In the genomic region with DNA sequence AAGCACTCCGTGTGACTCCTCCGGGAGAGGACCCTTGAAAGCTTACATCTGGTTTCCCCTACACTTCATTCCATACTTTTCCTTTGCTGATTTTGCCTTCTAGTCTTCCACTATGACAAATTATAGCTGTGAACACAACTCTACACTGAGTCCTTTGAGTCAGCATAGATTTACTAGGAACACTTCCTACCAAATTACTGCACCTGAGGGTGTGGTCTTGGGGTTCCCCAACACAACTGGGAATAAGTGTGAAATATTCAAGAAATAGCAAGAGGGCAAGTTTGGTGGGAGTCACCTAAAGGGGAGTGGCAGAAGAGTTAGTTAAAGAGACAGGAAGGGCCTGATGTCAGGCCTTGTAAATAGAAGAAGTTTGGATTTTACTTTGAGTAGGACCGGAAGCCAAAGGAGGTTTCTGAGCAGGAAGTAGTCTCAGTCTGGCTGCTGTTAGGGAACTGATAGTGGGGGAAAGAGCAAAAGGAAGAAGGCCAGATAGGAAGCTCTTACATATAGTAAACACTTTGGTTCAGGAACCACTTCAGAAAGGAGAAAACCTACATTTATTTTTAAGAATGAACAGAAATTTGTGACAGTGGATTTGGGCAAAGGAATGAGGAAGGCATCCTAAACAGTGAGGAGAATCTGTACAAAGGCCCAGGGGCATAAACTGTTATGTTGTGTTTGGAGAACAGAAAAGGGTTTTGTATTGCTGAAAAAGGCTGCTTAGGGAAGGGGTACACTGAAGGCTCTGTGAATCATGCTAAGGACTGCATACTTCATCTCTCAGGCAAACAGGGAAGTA, we compare ENCODE assay signal across 8 cellular contexts. TPM values are rescaled to one million over a fixed set of nuclear protein-coding genes. Genes with fewer than 3 reads are reported as not detected.
DNase-seq lines count a peak whose midpoint lies in the region; ATAC-seq and TF ChIP-seq lines count a peak whose summit lies in the region.

No MANE protein-coding gene starts in this region.

- H3K4me3 ChIP-seq in heart left ventricle, result no peak overlapping the region
- no peak overlapping the region for H3K4me3 ChIP-seq in PC-9
- no peak overlapping the region for H3K4me3 ChIP-seq in MG63

- no peaks in the 10 kb centered on the region for H3K79me2 ChIP-seq in PC-9 (ENCODE audit: low read depth)

- intact Hi-C loops in heart left ventricle (cut with DNase I), result no loop called here
- intact Hi-C loops in PC-9 (cut with micrococcal nuclease; ENCODE audit: unreplicated experiment), result no loop called here

- peak in 1 of 5 donors; percentile 16 for DNase-seq in heart left ventricle
- no peak for DNase-seq in stimulated activated naive CD8-positive, alpha-beta T cell treated with anti-CD3 and anti-CD28 coated beads, Interleukin-15, amount 100 ng/mL, for 72 hours
- no peak for DNase-seq in PC-9
- DNase-seq in cerebellar nuclear complex (lab: John Stamatoyannopoulos, UW), result no peak
- DNase-seq in MG63, result no peak

- H3K27me3 Mint-ChIP-seq in T-helper 1 cell treated with Interleukin-12 subunit alpha and Interleukin-12 subunit beta and Interleukin-4 antibody, amounts not matched to agents 30 μg/mL and 1 μg/mL, for 36 hours (ENCODE audit: low read depth), result no peaks in the 10 kb centered on the region
- no peaks in the 10 kb centered on the region for H3K27me3 Mint-ChIP-seq in stimulated activated naive CD8-positive, alpha-beta T cell treated with anti-CD3 and anti-CD28 coated beads, Interleukin-15, amount 100 ng/mL, for 72 hours

- H4K20me1 ChIP-seq in PC-9 (ENCODE audit: insufficient read depth), result no peaks in the 10 kb centered on the region

- peak; percentile 90 for ATAC-seq in GM18861 (IDR thresholded peaks at IDR 0.05; ENCODE audit: unreplicated experiment)
- ATAC-seq in HG02938 (IDR thresholded peaks at IDR 0.05; ENCODE audit: unreplicated experiment), result peak; percentile 68
- peak; percentile 52 to 84 (median 73) for ATAC-seq in heart left ventricle
- ATAC-seq in stimulated activated naive CD8-positive, alpha-beta T cell treated with anti-CD3 and anti-CD28 coated beads, Interleukin-15, amount 100 ng/mL, for 72 hours, result peak; percentile 90

- H3K36me3 ChIP-seq in heart left ventricle (peaks cover 0 to 68% (median 54%) of the 10 kb centered on the region in 9 donors), PC-9 (ENCODE audit: low read depth) (no peaks in the 10 kb centered on the region), MG63 (no peaks in the 10 kb centered on the region; the same call in 1 of the 2 replicates)

- H3K9me3 ChIP-seq in heart left ventricle (no peaks in the 10 kb centered on the region), PC-9 (ENCODE audit: insufficient read depth, low read depth) (no peaks in the 10 kb centered on the region), MG63 (no peaks in the 10 kb centered on the region)

- H3K36me3 Mint-ChIP-seq in T-helper 1 cell treated with Interleukin-12 subunit alpha and Interleukin-12 subunit beta and Interleukin-4 antibody, amounts not matched to agents 30 μg/mL and 1 μg/mL, for 36 hours (ENCODE audit: low read depth), result peaks cover 47% of the 10 kb centered on the region

- H3K27me3 ChIP-seq in heart left ventricle, result no peaks in the 10 kb centered on the region
- H3K27me3 ChIP-seq in PC-9 (ENCODE audit: insufficient read depth, low read depth), result no peaks in the 10 kb centered on the region
- H3K27me3 ChIP-seq in MG63, result no peaks in the 10 kb centered on the region

- TF ChIP-seq CTCF in heart left ventricle (IDR thresholded peaks at IDR 0.05) (no peak), PC-9 (conservative IDR thresholded peaks at IDR 0.05) (no peak)

- TF ChIP-seq POLR2A in heart left ventricle (IDR thresholded peaks at IDR 0.05), result no peak

- peaks cover 40% of the 10 kb centered on the region for H3K4me1 Mint-ChIP-seq in T-helper 1 cell treated with Interleukin-12 subunit alpha and Interleukin-12 subunit beta and Interleukin-4 antibody, amounts not matched to agents 30 μg/mL and 1 μg/mL, for 36 hours (ENCODE audit: low read depth)
- H3K4me1 Mint-ChIP-seq in stimulated activated naive CD8-positive, alpha-beta T cell treated with anti-CD3 and anti-CD28 coated beads, Interleukin-15, amount 100 ng/mL, for 72 hours, result peaks cover 30% of the 10 kb centered on the region

- H3K9me3 Mint-ChIP-seq in T-helper 1 cell treated with Interleukin-12 subunit alpha and Interleukin-12 subunit beta and Interleukin-4 antibody, amounts not matched to agents 30 μg/mL and 1 μg/mL, for 36 hours, result no peaks in the 10 kb centered on the region
- no peaks in the 10 kb centered on the region for H3K9me3 Mint-ChIP-seq in stimulated activated naive CD8-positive, alpha-beta T cell treated with anti-CD3 and anti-CD28 coated beads, Interleukin-15, amount 100 ng/mL, for 72 hours

- no peaks in the 10 kb centered on the region for H3F3A ChIP-seq in PC-9 (ENCODE audit: insufficient read depth, low read depth)

- peak overlapping the region; percentile 31 for H3K4me3 Mint-ChIP-seq in T-helper 1 cell treated with Interleukin-12 subunit alpha and Interleukin-12 subunit beta and Interleukin-4 antibody, amounts not matched to agents 30 μg/mL and 1 μg/mL, for 36 hours
- peak overlapping the region; percentile 1 to 38 for H3K4me3 Mint-ChIP-seq in stimulated activated naive CD8-positive, alpha-beta T cell treated with anti-CD3 and anti-CD28 coated beads, Interleukin-15, amount 100 ng/mL, for 72 hours

- H3K9me2 ChIP-seq in PC-9 (ENCODE audit: insufficient read depth), result no peaks in the 10 kb centered on the region

- peak overlapping the region; percentile 83 for H3K27ac Mint-ChIP-seq in T-helper 1 cell treated with Interleukin-12 subunit alpha and Interleukin-12 subunit beta and Interleukin-4 antibody, amounts not matched to agents 30 μg/mL and 1 μg/mL, for 36 hours
- H3K27ac Mint-ChIP-seq in stimulated activated naive CD8-positive, alpha-beta T cell treated with anti-CD3 and anti-CD28 coated beads, Interleukin-15, amount 100 ng/mL, for 72 hours, result peak overlapping the region; percentile 69 to 88

- H3K4me1 ChIP-seq in heart left ventricle (peaks cover 0 to 52% (median 37%) of the 10 kb centered on the region in 12 donors), PC-9 (replicated peaks; ENCODE audit: insufficient read depth) (no peaks in the 10 kb centered on the region)

- H2AFZ ChIP-seq in PC-9, result no peak overlapping the region

- POLR2A ChIA-PET in PC-9 (lab: Charles Lee; ENCODE audit: unreplicated experiment), result no interaction called here

- H3K4me2 ChIP-seq in PC-9, result no peak overlapping the region

- BruUV-seq in PC-9 (replicated peaks; lab: Mats Ljungman, UMichigan), result no TSS peak

- CTCF ChIA-PET in PC-9 (lab: Charles Lee), result no interaction called here

- WGBS in heart left ventricle, 4 donors, result 28 to 35% (median 33%) methylated on average over 3 of the region's 3 CpGs

- H3K27ac ChIP-seq in heart left ventricle (peak overlapping the region; percentile 24 to 89 (median 58)), PC-9 (no peak overlapping the region)

RNA-seq across cellular contexts. Expression of gene SEL1L, which starts 14.3 kb away (rescaled TPM):
- total RNA-seq in heart left ventricle (10 to 100 TPM; 36.6 to 86.5 (median 64.0) TPM), PC-9 (2021) (14.6 and 17.4 TPM in 2 replicates)
- polyA plus RNA-seq in heart left ventricle, result 10 to 100 TPM in 1 of 2 donors, 1 to 10 TPM in 1; 9.4 to 53.2 TPM
- total RNA-seq in MG63 (2014; rRNA removed; shearing (Covaris generic); ENCODE audit: low replicate concordance), result 12.0 and 16.9 TPM in 2 replicates
